Comparison of ENCODE assay signal across 8 cellular contexts in the genomic region with DNA sequence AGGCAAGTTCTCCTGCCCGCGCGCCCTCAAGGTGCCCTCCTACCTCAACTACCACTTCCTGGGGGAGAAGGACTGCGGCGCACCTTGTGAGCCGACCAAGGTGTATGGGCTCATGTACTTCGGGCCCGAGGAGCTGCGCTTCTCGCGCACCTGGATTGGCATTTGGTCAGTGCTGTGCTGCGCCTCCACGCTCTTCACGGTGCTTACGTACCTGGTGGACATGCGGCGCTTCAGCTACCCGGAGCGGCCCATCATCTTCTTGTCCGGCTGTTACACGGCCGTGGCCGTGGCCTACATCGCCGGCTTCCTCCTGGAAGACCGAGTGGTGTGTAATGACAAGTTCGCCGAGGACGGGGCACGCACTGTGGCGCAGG. TPM values are rescaled to one million over a fixed set of nuclear protein-coding genes. Genes with fewer than 3 reads are reported as not detected.
DNase-seq lines count a peak whose midpoint lies in the region; ATAC-seq and TF ChIP-seq lines count a peak whose summit lies in the region.

No MANE protein-coding gene starts in this region.

- no peak for TF ChIP-seq CTCF in GM06990 (IDR thresholded peaks at IDR 0.05; ENCODE audit: insufficient read depth, low read length, poor library complexity, severe bottlenecking)
- TF ChIP-seq CTCF in fibroblast of the aortic adventitia (IDR thresholded peaks at IDR 0.05; ENCODE audit: insufficient read depth, low read length): no peak

- H3K36me3 ChIP-seq in GM06990 (ENCODE audit: control insufficient read depth, insufficient read depth, low read length) (no peaks in the 10 kb centered on the region), SJCRH30 (peaks cover 7% of the 10 kb centered on the region), rectal smooth muscle tissue (ENCODE audit: control insufficient read depth, insufficient read depth, low read length) (no peaks in the 10 kb centered on the region)

- H3K9ac ChIP-seq in rectal smooth muscle tissue (ENCODE audit: low read length): no peak overlapping the region

- H3K4me1 ChIP-seq in SJCRH30: peaks cover 7% of the 10 kb centered on the region
- H3K4me1 ChIP-seq in rectal smooth muscle tissue (ENCODE audit: control insufficient read depth, insufficient read depth, low read length): peaks cover 6% of the 10 kb centered on the region

- H3K4me3 ChIP-seq in GM06990 (replicated peaks; ENCODE audit: low read depth, low read length) (peak overlapping the region; percentile 67), SJCRH30 (peak overlapping the region; percentile 87), fibroblast of the aortic adventitia (ENCODE audit: low read depth, low read length) (peak overlapping the region; percentile 91), rectal smooth muscle tissue (ENCODE audit: low read length) (peak overlapping the region; percentile 69)

- DNase-seq in GM06990 (ENCODE audit: extremely low read depth, insufficient read length): no peak
- no peak for DNase-seq in SJCRH30
- DNase-seq in fibroblast of the aortic adventitia (ENCODE audit: low read depth): peak; percentile 32
- no peak for DNase-seq in NCI-H345 treated with DMSO at 0.1 percent for 48 hours (lab: John Stamatoyannopoulos, UW; ENCODE audit: unreplicated experiment)
- no peak for DNase-seq in NCI-H1417 (lab: John Stamatoyannopoulos, UW)
- DNase-seq in NOMO-1 (lab: John Stamatoyannopoulos, UW; ENCODE audit: unreplicated experiment in 2 of 2): no peak

- no peaks in the 10 kb centered on the region for H3K9me3 ChIP-seq in SJCRH30 (replicated peaks)

- H3K27me3 ChIP-seq in GM06990 (replicated peaks; ENCODE audit: control insufficient read depth, insufficient read depth, low read length) (no peaks in the 10 kb centered on the region), SJCRH30 (no peaks in the 10 kb centered on the region), rectal smooth muscle tissue (ENCODE audit: control insufficient read depth, insufficient read depth, low read length) (no peaks in the 10 kb centered on the region)

- H3K27ac ChIP-seq in SJCRH30: no peak overlapping the region
- H3K27ac ChIP-seq in rectal smooth muscle tissue (ENCODE audit: low read depth, low read length): peak overlapping the region; percentile 84

- ATAC-seq in GM18858 (IDR thresholded peaks at IDR 0.05; ENCODE audit: unreplicated experiment): no peak

RNA-seq across cellular contexts. Expression of a gene that starts 1.4 kb away (rescaled TPM):
- 20.8 and 23.4 TPM in 2 replicates for total RNA-seq in SJCRH30 (2014; rRNA removed; shearing (Covaris generic))
- 11.8 and 28.7 TPM in 2 replicates for total RNA-seq in fibroblast of the aortic adventitia (ENCODE audit: low replicate concordance)
